ENCODE assay signal across 15 cellular contexts in the genomic region with DNA sequence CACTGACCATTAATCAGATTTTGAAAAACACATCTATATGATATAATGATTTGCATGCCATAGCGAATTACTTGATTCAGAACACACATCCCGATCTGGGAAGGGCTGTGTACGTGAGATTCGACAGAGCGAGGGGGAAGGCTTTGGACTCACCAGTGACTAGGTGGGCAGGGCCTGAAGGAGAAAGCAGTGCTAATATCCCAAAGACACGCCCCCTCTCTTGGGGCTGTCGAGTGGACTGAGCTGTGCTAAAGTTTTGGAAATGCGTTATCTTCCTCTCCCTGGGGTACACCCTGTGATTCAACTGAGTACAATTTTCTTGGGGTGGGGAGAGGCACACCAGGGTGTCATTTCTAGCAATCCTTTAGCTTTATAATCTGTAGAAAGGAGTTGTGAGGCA. TPM values are rescaled to one million over a fixed set of nuclear protein-coding genes. Genes with fewer than 3 reads are reported as not detected.
DNase-seq lines count a peak whose midpoint lies in the region; ATAC-seq, FAIRE-seq and TF ChIP-seq lines count a peak whose summit lies in the region.
"Had no signal": no experiment of that assay in that cellular context is flagged by ENCODE, and none has a peak within 500 bp of the region (broad histone marks: within the 10 kb centered on the region; RNA-seq: fewer than 3 reads in every experiment).

No MANE protein-coding gene starts in this region.

- H3K27ac ChIP-seq in ACC112 (ENCODE audit: low read depth, low read length) (peak overlapping the region; percentile 64), SJCRH30 (no peak overlapping the region; the same call in 1 of the 2 replicates)
- H3K27ac ChIP-seq: transverse colon had no signal

- H3K4me3 ChIP-seq in ACC112 (ENCODE audit: low read depth, low read length) (peak overlapping the region; percentile 83), SJCRH30 (peak overlapping the region; percentile 58)
- H3K4me3 ChIP-seq: transverse colon had no signal

- peak overlapping the region; percentile 10 for H3K27ac Mint-ChIP-seq in osteocyte (ENCODE audit: unreplicated experiment)
- H3K27ac Mint-ChIP-seq: activated CD4-positive, alpha-beta T cell treated with anti-CD3 and anti-CD28 coated beads, Interleukin-2, amount 10 ng/mL, durations not matched to agents 7 days and 5 days had no signal

- no peak for TF ChIP-seq POLR2A in GM12892 (IDR thresholded peaks at IDR 0.05; ENCODE audit: low read depth, low read length)

- H3K27me3 ChIP-seq in ACC112 (ENCODE audit: insufficient read depth, low read length) (no peaks in the 10 kb centered on the region), SJCRH30 (no peaks in the 10 kb centered on the region)
- H3K27me3 ChIP-seq: transverse colon had no signal

- TF ChIP-seq CTCF in osteocyte (IDR thresholded peaks at IDR 0.05) = no peak

- no peaks in the 10 kb centered on the region for H3K27me3 Mint-ChIP-seq in osteocyte (ENCODE audit: unreplicated experiment)
- H3K27me3 Mint-ChIP-seq: activated CD4-positive, alpha-beta T cell treated with anti-CD3 and anti-CD28 coated beads, Interleukin-2, amount 10 ng/mL, durations not matched to agents 7 days and 5 days had no signal

- no peak for FAIRE-seq in GM12892 (lab: Jason Lieb, UNC)

- ATAC-seq in Right ventricle myocardium superior (ENCODE audit: poor library complexity) (peak; percentile 88), HG02623 (IDR thresholded peaks at IDR 0.05; ENCODE audit: unreplicated experiment) (no peak)

- no peak overlapping the region for H2AFZ ChIP-seq in ACC112 (ENCODE audit: low read length, unreplicated experiment)

- no peaks in the 10 kb centered on the region for H3K9me3 ChIP-seq in SJCRH30 (replicated peaks)
- H3K9me3 ChIP-seq: transverse colon had no signal

- peak overlapping the region; percentile 48 for H3K4me3 Mint-ChIP-seq in osteocyte (ENCODE audit: unreplicated experiment)
- H3K4me3 Mint-ChIP-seq: activated CD4-positive, alpha-beta T cell treated with anti-CD3 and anti-CD28 coated beads, Interleukin-2, amount 10 ng/mL, durations not matched to agents 7 days and 5 days had no signal

- H3K36me3 ChIP-seq in ACC112 (ENCODE audit: insufficient read depth, low read length) = no peaks in the 10 kb centered on the region
- no peaks in the 10 kb centered on the region for H3K36me3 ChIP-seq in SJCRH30
- H3K36me3 ChIP-seq: transverse colon had no signal

- H3K79me2 ChIP-seq in ACC112 (ENCODE audit: control insufficient read depth, insufficient read depth, low read length, unreplicated experiment) = peaks cover 6% of the 10 kb centered on the region

- peaks cover 42% of the 10 kb centered on the region for H3K4me1 Mint-ChIP-seq in osteocyte (ENCODE audit: unreplicated experiment)

- H3K4me1 ChIP-seq in ACC112 (ENCODE audit: control insufficient read depth, insufficient read depth, low read length, unreplicated experiment) (peaks cover 36% of the 10 kb centered on the region), SJCRH30 (peaks cover 56% of the 10 kb centered on the region)

- intact Hi-C loops in Right ventricle myocardium superior (cut with DNase I) = no loop called here

- no peaks in the 10 kb centered on the region for H3K9me3 Mint-ChIP-seq in osteocyte (ENCODE audit: unreplicated experiment)
- H3K9me3 Mint-ChIP-seq: activated CD4-positive, alpha-beta T cell treated with anti-CD3 and anti-CD28 coated beads, Interleukin-2, amount 10 ng/mL, durations not matched to agents 7 days and 5 days had no signal

- DNase-seq in SJCRH30 (peak; percentile 68 to 70), Right ventricle myocardium superior (peak; percentile 73), osteocyte (ENCODE audit: extremely low spot score, unreplicated experiment) (no peak), epidermal melanocyte (ENCODE audit: insufficient read length, low spot score) (no peak), KG1 (lab: John Stamatoyannopoulos, UW) (no peak), GM12892 (ENCODE audit: insufficient read length) (no peak)
- DNase-seq: activated CD4-positive, alpha-beta T cell treated with anti-CD3 and anti-CD28 coated beads, Interleukin-2, amount 10 ng/mL, durations not matched to agents 7 days and 5 days; activated naive CD4-positive, alpha-beta T cell treated with anti-CD3 and anti-CD28 coated beads, Interleukin-2, amount 50 U/mL, for 16 hours; GF-D8; NCI-H2171 treated with DMSO at 0.1 percent for 48 hours; SHP77; stimulated activated CD4-positive, alpha-beta T cell treated with anti-CD3 and anti-CD28 coated beads, Interleukin-4, amount 100 ng/mL, for 1 hour; transverse colon had no signal

- peaks cover 1% of the 10 kb centered on the region for H3K36me3 Mint-ChIP-seq in osteocyte (ENCODE audit: unreplicated experiment)

RNA-seq across cellular contexts. Expression of gene LRRC17, which starts 1.8 kb away (rescaled TPM):
- 67.1 and 71.2 TPM in 2 replicates for total RNA-seq in SJCRH30 (2014; rRNA removed; shearing (Covaris generic))
- total RNA-seq in Right ventricle myocardium superior (1.0 TPM), osteocyte (12.4 and 12.5 TPM in 2 replicates)
- not detected for polyA plus RNA-seq in GM12892 (2012; ENCODE audit: missing spikeins)

Comparison
In these comparisons a context has a peak if more than half of its experiments do, and no peak if none do; other contexts are left out.
1. DNase-seq: peak in SJCRH30 (2 of 2) and Right ventricle myocardium superior (single experiment); none in osteocyte (single experiment), epidermal melanocyte (single experiment), KG1 (single experiment) and GM12892 (single experiment).